8 cellular contexts compared by ENCODE assay signal in the genomic region with DNA sequence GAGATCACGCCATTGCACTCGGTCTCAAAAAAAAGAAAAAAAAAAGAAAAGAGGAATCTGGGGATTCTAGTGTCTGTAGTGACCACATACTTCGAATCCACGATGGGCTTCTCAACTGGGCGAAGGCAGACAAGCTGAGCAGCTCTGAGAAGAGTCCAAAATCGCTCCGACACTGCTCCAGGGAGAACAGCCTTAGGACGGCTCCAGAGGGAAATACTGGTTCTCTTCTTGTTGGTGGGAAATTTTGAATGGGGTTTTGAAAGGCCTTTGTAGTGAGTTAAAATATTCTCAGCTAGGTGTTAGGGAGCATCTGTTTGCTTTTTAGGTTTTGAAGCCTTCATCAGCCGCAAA. TPM values are rescaled to one million over a fixed set of nuclear protein-coding genes. Genes with fewer than 3 reads are reported as not detected.
DNase-seq lines count a peak whose midpoint lies in the region; ATAC-seq and TF ChIP-seq lines count a peak whose summit lies in the region.

No MANE protein-coding gene starts in this region.

- H3K4me1 Mint-ChIP-seq in activated CD4-positive, alpha-beta memory T cell treated with anti-CD3 and anti-CD28 coated beads, Interleukin-2, amount 10 ng/mL, durations not matched to agents 7 days and 5 days = peaks cover 37% of the 10 kb centered on the region
- H3K4me1 Mint-ChIP-seq in memory B cell = peaks cover 22% of the 10 kb centered on the region

- H3K4me1 ChIP-seq in heart right ventricle = peaks cover 0 to 42% (median 9%) of the 10 kb centered on the region in 9 donors
- H3K4me1 ChIP-seq in upper lobe of right lung = no peaks in the 10 kb centered on the region

- CTCF ChIA-PET in activated CD4-positive, alpha-beta memory T cell treated with anti-CD3 and anti-CD28 coated beads, Interleukin-2, amount 10 ng/mL, durations not matched to agents 7 days and 5 days (lab: Charles Lee) = interaction anchor here (1.1 to 5.5 kb wide), 4 partner anchors 11 to 130 kb away, joined by 4 to 47 read pairs (median 10); a partner anchor contains a TSS

- no peak for DNase-seq in heart right ventricle
- no peak for DNase-seq in left cardiac atrium
- no peak for DNase-seq in activated CD4-positive, alpha-beta memory T cell treated with anti-CD3 and anti-CD28 coated beads, Interleukin-2, amount 10 ng/mL, durations not matched to agents 7 days and 5 days
- no peak for DNase-seq in memory B cell (ENCODE audit: low spot score in 2 of 2)
- no peak for DNase-seq in upper lobe of right lung
- no peak for DNase-seq in COLO829 (ENCODE audit: low spot score)
- no peak for DNase-seq in activated CD8-positive, alpha-beta memory T cell treated with anti-CD3 and anti-CD28 coated beads for 24 hours

- peaks cover 7% of the 10 kb centered on the region for H3K27me3 Mint-ChIP-seq in activated CD4-positive, alpha-beta memory T cell treated with anti-CD3 and anti-CD28 coated beads, Interleukin-2, amount 10 ng/mL, durations not matched to agents 7 days and 5 days
- no peaks in the 10 kb centered on the region for H3K27me3 Mint-ChIP-seq in memory B cell

- H3K9me3 Mint-ChIP-seq in activated CD4-positive, alpha-beta memory T cell treated with anti-CD3 and anti-CD28 coated beads, Interleukin-2, amount 10 ng/mL, durations not matched to agents 7 days and 5 days = no peaks in the 10 kb centered on the region
- no peaks in the 10 kb centered on the region for H3K9me3 Mint-ChIP-seq in memory B cell

- peaks cover 6% of the 10 kb centered on the region for H3K36me3 Mint-ChIP-seq in activated CD4-positive, alpha-beta memory T cell treated with anti-CD3 and anti-CD28 coated beads, Interleukin-2, amount 10 ng/mL, durations not matched to agents 7 days and 5 days (ENCODE audit: low read depth)
- H3K36me3 Mint-ChIP-seq in memory B cell = no peaks in the 10 kb centered on the region

- H3K36me3 ChIP-seq in heart right ventricle (no peaks in the 10 kb centered on the region), upper lobe of right lung (no peaks in the 10 kb centered on the region)

- no peak overlapping the region for H3K27ac Mint-ChIP-seq in activated CD4-positive, alpha-beta memory T cell treated with anti-CD3 and anti-CD28 coated beads, Interleukin-2, amount 10 ng/mL, durations not matched to agents 7 days and 5 days
- peak overlapping the region; percentile 15 for H3K27ac Mint-ChIP-seq in memory B cell

- intact Hi-C loops in heart right ventricle (cut with DNase I) (no loop called here), left cardiac atrium (cut with DNase I) (no loop called here), upper lobe of right lung (cut with DNase I) (no loop called here)

- H3K4me3 Mint-ChIP-seq in activated CD4-positive, alpha-beta memory T cell treated with anti-CD3 and anti-CD28 coated beads, Interleukin-2, amount 10 ng/mL, durations not matched to agents 7 days and 5 days = peak overlapping the region; percentile 90
- H3K4me3 Mint-ChIP-seq in memory B cell = no peak overlapping the region

- ATAC-seq in heart right ventricle (no peak), left cardiac atrium (no peak), memory B cell (ENCODE audit: low read depth) (no peak), upper lobe of right lung (no peak), GM18873 (IDR thresholded peaks at IDR 0.05; ENCODE audit: low FRiP score, unreplicated experiment) (no peak)

- no peaks in the 10 kb centered on the region for H3K27me3 ChIP-seq in heart right ventricle
- H3K27me3 ChIP-seq in upper lobe of right lung = no peaks in the 10 kb centered on the region

- H3K27ac ChIP-seq in heart right ventricle (peak overlapping the region in 7 of 10 donors; percentile 6 to 91 (median 87)), upper lobe of right lung (peak overlapping the region; percentile 90)

- H3K9me3 ChIP-seq in heart right ventricle (no peaks in the 10 kb centered on the region), upper lobe of right lung (no peaks in the 10 kb centered on the region)

- H3K4me3 ChIP-seq in heart right ventricle (peak overlapping the region in 7 of 10 donors; percentile 62 to 76 (median 68)), upper lobe of right lung (peak overlapping the region; percentile 77)

- POLR2A ChIA-PET in activated CD4-positive, alpha-beta memory T cell treated with anti-CD3 and anti-CD28 coated beads, Interleukin-2, amount 10 ng/mL, durations not matched to agents 7 days and 5 days (lab: Charles Lee) = interaction anchor here (0.6 to 10.5 kb wide), 7 partner anchors 10 to 194 kb away, joined by 3 to 267 read pairs (median 4); a partner anchor contains a TSS

- 46 to 55% methylated on average over 9 of the region's 9 CpGs for WGBS in heart right ventricle, 2 donors

- TF ChIP-seq CTCF in heart right ventricle (IDR thresholded peaks at IDR 0.05) = no peak
- no peak for TF ChIP-seq CTCF in upper lobe of right lung (IDR thresholded peaks at IDR 0.05)

RNA-seq across cellular contexts. Expression of a gene that starts 18.3 kb away (rescaled TPM):
- total RNA-seq in heart right ventricle = 100 to 1,000 TPM in 1 of 10 donors, 10 to 100 TPM in 9; 26.8 to 115 (median 76.5) TPM
- 10 to 100 TPM in 1 of 2 donors, under 1 TPM in 1; 0.52 to 18.8 TPM for polyA plus RNA-seq in heart right ventricle
- total RNA-seq in left cardiac atrium = 10 to 100 TPM; 64.5 to 96.1 TPM
- not detected for total RNA-seq in activated CD4-positive, alpha-beta memory T cell treated with anti-CD3 and anti-CD28 coated beads, Interleukin-2, amount 10 ng/mL, durations not matched to agents 7 days and 5 days
- not detected for total RNA-seq in upper lobe of right lung

RNA-seq across cellular contexts. Expression of a gene that starts 43.4 kb away (rescaled TPM):
- total RNA-seq in heart right ventricle (1,000 to 10,000 TPM in 2 of 10 donors, 100 to 1,000 TPM in 8; 544 to 1,142 (median 777) TPM), left cardiac atrium (100 to 1,000 TPM; 602 to 909 TPM), upper lobe of right lung (945 TPM)
- polyA plus RNA-seq in heart right ventricle = 100 to 1,000 TPM; 231 to 681 TPM
- total RNA-seq in activated CD4-positive, alpha-beta memory T cell treated with anti-CD3 and anti-CD28 coated beads, Interleukin-2, amount 10 ng/mL, durations not matched to agents 7 days and 5 days = 100 to 1,000 TPM; 397 to 407 TPM

Comparison
In these comparisons a context has a peak if more than half of its experiments do, and no peak if none do; other contexts are left out.
1. RNA of a gene that starts 18.3 kb away (total RNA-seq): 64.5 to 96.1 TPM in left cardiac atrium and 26.8 to 115 TPM in heart right ventricle; not detected in activated CD4-positive, alpha-beta memory T cell treated with anti-CD3 and anti-CD28 coated beads, Interleukin-2, amount 10 ng/mL, durations not matched to agents 7 days and 5 days and not detected in upper lobe of right lung (single experiment); every median in the first group is over 10 times any median in the second.